Comparison of ENCODE assay signal across 2 cellular contexts in genomic region chr2:64905338-64906024, GRCh38.
TF ChIP-seq lines count a peak whose summit lies in the region.

No MANE protein-coding gene starts in this region.

TF ChIP-seq in HCT116, 20 proteins besides CTCF, POLR2A, EP300 and RAD21:
- TF ChIP-seq ZFX (IDR thresholded peaks at IDR 0.05), result no peak
- TF ChIP-seq CEBPB (IDR thresholded peaks at IDR 0.05; ENCODE audit: low read depth), result no peak
- TF ChIP-seq SP1 (IDR thresholded peaks at IDR 0.05; ENCODE audit: low read depth), result no peak
- TF ChIP-seq YY1 (IDR thresholded peaks at IDR 0.05; ENCODE audit: extremely low read depth, insufficient replicate concordance, low read depth, low read length), result no peak
- TF ChIP-seq POLR2AphosphoS5 (IDR thresholded peaks at IDR 0.05; ENCODE audit: low read depth, low read length), result no peak
- TF ChIP-seq JUND (IDR thresholded peaks at IDR 0.05), result no peak
- no peak for TF ChIP-seq ELF1 (IDR thresholded peaks at IDR 0.05; ENCODE audit: borderline replicate concordance, low read depth)
- TF ChIP-seq ZNF274 (IDR thresholded peaks at IDR 0.05; ENCODE audit: low read depth, low read length), result no peak
- TF ChIP-seq EZH2phosphoT487 (IDR thresholded peaks at IDR 0.05; ENCODE audit: borderline replicate concordance), result no peak
- no peak for TF ChIP-seq SIN3A (IDR thresholded peaks at IDR 0.05; ENCODE audit: low read depth)
- no peak for TF ChIP-seq FOSL1 (IDR thresholded peaks at IDR 0.05; ENCODE audit: low read depth)
- no peak for TF ChIP-seq EZH2 (IDR thresholded peaks at IDR 0.05)
- TF ChIP-seq ZBTB33 (IDR thresholded peaks at IDR 0.05; ENCODE audit: extremely low read depth, insufficient replicate concordance, low read length), result no peak

TF ChIP-seq in GM12878, 131 proteins besides CTCF, POLR2A, EP300 and RAD21:
- TF ChIP-seq SKIL (IDR thresholded peaks at IDR 0.05; ENCODE audit: low read depth, poor library complexity, severe bottlenecking) (no peak), BCLAF1 (IDR thresholded peaks at IDR 0.05) (no peak), LARP7 (IDR thresholded peaks at IDR 0.05) (0 out of 2 replicates have a peak, but pooled peaks have one; percentile 31), YY1 (IDR thresholded peaks at IDR 0.05; ENCODE audit: low read depth, low read length) (0 out of 2 replicates have a peak, but pooled peaks have one; percentile 11)
TF ChIP-seq in GM12878: peak in this region for 2.
